ENCODE assay signal across 23 cellular contexts in the genomic region with DNA sequence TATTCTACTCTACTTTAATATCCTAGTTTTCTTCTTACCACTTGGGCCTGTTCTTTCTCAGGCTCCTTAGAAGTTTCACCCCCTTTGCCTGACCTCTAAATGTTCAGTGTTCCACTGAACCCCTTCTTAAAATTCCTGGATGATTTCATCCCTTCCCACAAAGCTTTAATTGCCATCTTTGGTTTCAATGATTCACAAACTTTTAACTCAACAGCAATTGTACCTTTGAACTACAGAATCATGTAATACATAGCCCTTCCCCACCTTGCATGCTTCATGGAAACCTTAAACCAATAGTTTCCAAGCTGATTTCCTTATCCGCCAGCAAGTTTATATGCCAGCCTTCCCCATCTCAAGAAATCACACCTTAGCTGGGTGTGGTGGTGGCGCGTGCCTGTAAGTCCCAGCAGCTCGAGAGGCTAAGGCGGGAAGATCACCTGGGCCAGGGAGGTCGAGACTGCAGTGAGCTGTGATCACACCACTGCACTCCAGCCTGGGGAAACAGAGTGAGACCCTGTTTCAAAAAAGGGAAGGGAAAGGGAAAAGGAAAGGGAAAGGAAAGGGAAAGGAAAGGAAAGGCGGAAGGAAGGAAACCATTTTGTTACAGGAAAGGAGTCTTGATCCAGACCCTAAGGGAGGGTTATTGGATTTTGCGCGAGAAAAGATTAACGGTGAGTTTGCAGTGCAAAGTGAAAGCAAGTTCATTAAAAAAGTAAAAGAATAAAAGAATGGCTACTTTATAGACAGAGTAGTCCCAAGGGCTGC.
DNase-seq lines count a peak whose midpoint lies in the region; ATAC-seq, FAIRE-seq and TF ChIP-seq lines count a peak whose summit lies in the region.
"Had no signal": no experiment of that assay in that cellular context is flagged by ENCODE, and none has a peak within 500 bp of the region (broad histone marks: within the 10 kb centered on the region; RNA-seq: fewer than 3 reads in every experiment).

No MANE protein-coding gene starts in this region.

- H4K20me1 ChIP-seq in H1 (replicated peaks in 1 of 2; ENCODE audit: control insufficient read depth in 1 of 2, insufficient read depth in 2 of 2, low read length in 2 of 2) (no peaks in the 10 kb centered on the region), HepG2 (ENCODE audit: insufficient read depth, low read length) (no peaks in the 10 kb centered on the region)

- H3K18ac ChIP-seq in H1 (ENCODE audit: extremely low read depth, low read length), result no peak overlapping the region

- in situ Hi-C loops in HepG2 (cut with HindIII; ENCODE audit: extremely low pct_ligation_motif_present, low pct_unique_long_range_greater_than_20kb), result no loop called here

- intact Hi-C loops in HepG2 (cut with micrococcal nuclease; ENCODE audit: unreplicated experiment) (loop anchor here (10.0 kb wide), 1 partner anchor 59 kb away; no protein-coding TSS in a partner anchor), CD14-positive monocyte (cut with micrococcal nuclease) (no loop called here)

- no peak overlapping the region for H3K4ac ChIP-seq in H1 (replicated peaks; ENCODE audit: insufficient read length, low read depth, low read length)

- no peak overlapping the region for H3K4me3 Mint-ChIP-seq in CD14-positive monocyte
- H3K4me3 Mint-ChIP-seq: activated CD4-positive, alpha-beta T cell treated with anti-CD3 and anti-CD28 coated beads, Interleukin-2, amount 10 ng/mL, durations not matched to agents 7 days and 5 days; activated T-cell treated with anti-CD3 and anti-CD28 coated beads, Interleukin-2, amount 50 U/mL, for 24 hours; stimulated activated naive CD8-positive, alpha-beta T cell treated with anti-CD3 and anti-CD28 coated beads, Interleukin-15, amount 100 ng/mL, for 72 hours had no signal

- H3K4me1 ChIP-seq in HEK293 (ENCODE audit: control insufficient read depth, insufficient read depth, low read length) (no peaks in the 10 kb centered on the region), H1 (replicated peaks in 1 of 4; ENCODE audit: control insufficient read depth in 3 of 4, insufficient read depth in 4 of 4, low read length in 3 of 4) (peaks cover 0 to 2% (median 0%) of the 10 kb centered on the region in 4 experiments; a peak in 2 of 7 replicates), HepG2 (ENCODE audit: insufficient read depth, low read length) (peaks cover 14% of the 10 kb centered on the region), upper lobe of left lung (no peaks in the 10 kb centered on the region)
- H3K4me1 ChIP-seq: thyroid gland had no signal

- peak overlapping the region; percentile 80; the same call in 1 of the 2 replicates for H2BK12ac ChIP-seq in H1 (ENCODE audit: low read depth, low read length)

- H3K36me3 ChIP-seq in HEK293 (ENCODE audit: control insufficient read depth in 2 of 2, insufficient read depth in 1 of 2, low read length in 2 of 2), result no peaks in the 10 kb centered on the region
- H3K36me3 ChIP-seq in H1 (ENCODE audit: control insufficient read depth in 2 of 4, insufficient read depth in 4 of 4, low read length in 3 of 4), result no peaks in the 10 kb centered on the region
- no peaks in the 10 kb centered on the region for H3K36me3 ChIP-seq in HepG2 (replicated peaks in 1 of 2; ENCODE audit: control insufficient read depth in 1 of 2, insufficient read depth in 2 of 2, low read length in 2 of 2)
- no peaks in the 10 kb centered on the region for H3K36me3 ChIP-seq in upper lobe of left lung
- H3K36me3 ChIP-seq: brain microvascular endothelial cell, neutrophil, thyroid gland had no signal

- H2BK15ac ChIP-seq in H1 (ENCODE audit: low read length), result no peak overlapping the region

- no peaks in the 10 kb centered on the region for H3K27me3 ChIP-seq in H1 (replicated peaks in 1 of 4; ENCODE audit: control insufficient read depth in 3 of 4, extremely low read depth in 1 of 4, insufficient read depth in 3 of 4, low read length in 3 of 4)
- H3K27me3 ChIP-seq in HepG2 (ENCODE audit: control insufficient read depth in 1 of 2, insufficient read depth in 2 of 2, low read length in 2 of 2), result no peaks in the 10 kb centered on the region
- no peaks in the 10 kb centered on the region for H3K27me3 ChIP-seq in upper lobe of left lung
- H3K27me3 ChIP-seq: brain microvascular endothelial cell, dorsolateral prefrontal cortex, neutrophil, thyroid gland had no signal

- H3K14ac ChIP-seq in H1 (ENCODE audit: insufficient read length), result no peak overlapping the region

- H3K79me2 ChIP-seq in H1 (ENCODE audit: control insufficient read depth in 1 of 2, insufficient read depth in 2 of 2, low read length in 2 of 2), result 0 out of 4 replicates have a peak, but pooled peaks cover 0 to 3% of the 10 kb centered on the region in 2 experiments
- no peaks in the 10 kb centered on the region for H3K79me2 ChIP-seq in HepG2 (ENCODE audit: insufficient read depth, low read length)

- H3K79me1 ChIP-seq in H1 (ENCODE audit: low read depth, low read length), result no peaks in the 10 kb centered on the region

- FAIRE-seq in H1 (lab: Jason Lieb, UNC), result no peak
- no peak for FAIRE-seq in HepG2 (lab: Jason Lieb, UNC)
- FAIRE-seq: GM18507 had no signal

- no peak overlapping the region for H3K23ac ChIP-seq in H1 (ENCODE audit: insufficient read length)

- TF ChIP-seq EP300 in H1 (IDR thresholded peaks at IDR 0.05; ENCODE audit: borderline replicate concordance in 1 of 2, low read depth in 2 of 2, low read length in 2 of 2) (no peak), HepG2 (IDR thresholded peaks at IDR 0.05; ENCODE audit: low read depth in 2 of 2, low read length in 2 of 2) (no peak), HepG2 (CRISPR knock-in tag; IDR thresholded peaks at IDR 0.05; ENCODE audit: borderline replicate concordance) (no peak), upper lobe of left lung (IDR thresholded peaks at IDR 0.05) (no peak)

- no peak overlapping the region for H2BK120ac ChIP-seq in H1 (replicated peaks; ENCODE audit: low read depth, low read length)

- TF ChIP-seq RAD21 in H1 (IDR thresholded peaks at IDR 0.05 in 1 of 2, conservative IDR thresholded peaks at IDR 0.05 in 1 of 2; ENCODE audit: low read depth in 2 of 2, low read length in 2 of 2) (no peak), HepG2 (CRISPR knock-in tag; IDR thresholded peaks at IDR 0.05) (no peak)

- H3K9me3 ChIP-seq in HEK293 (ENCODE audit: control insufficient read depth, insufficient read depth, low read depth, low read length) (no peaks in the 10 kb centered on the region), H1 (ENCODE audit: insufficient read depth in 2 of 2, low read depth in 1 of 2, low read length in 1 of 2) (no peaks in the 10 kb centered on the region), HepG2 (ENCODE audit: low read length) (no peaks in the 10 kb centered on the region), upper lobe of left lung (no peaks in the 10 kb centered on the region)
- H3K9me3 ChIP-seq: neutrophil, thyroid gland had no signal

- peaks cover 6 to 17% (median 10%) of the 10 kb centered on the region in 7 donors for H3K9me3 Mint-ChIP-seq in CD14-positive monocyte
- H3K9me3 Mint-ChIP-seq: activated T-cell treated with anti-CD3 and anti-CD28 coated beads, Interleukin-2, amount 50 U/mL, for 24 hours had no signal

- H3K27ac Mint-ChIP-seq in CD14-positive monocyte, result no peak overlapping the region
- H3K27ac Mint-ChIP-seq: activated CD4-positive, alpha-beta T cell treated with anti-CD3 and anti-CD28 coated beads, Interleukin-2, amount 10 ng/mL, durations not matched to agents 7 days and 5 days; activated T-cell treated with anti-CD3 and anti-CD28 coated beads, Interleukin-2, amount 50 U/mL, for 24 hours had no signal

- H2AFZ ChIP-seq in H1 (ENCODE audit: low read length), result no peak overlapping the region
- no peak overlapping the region for H2AFZ ChIP-seq in HepG2 (ENCODE audit: low read length)

- WGBS in H1 (ENCODE audit: extremely low coverage in 1 of 2, insufficient coverage in 1 of 2, insufficient read length in 1 of 2, insufficient replicate concordance in 2 of 2, low coverage in 1 of 2, low lambda C conversion rate in 2 of 2, missing lambda C conversion rate in 1 of 2), 2 experiments, result 88% methylated on average over 10 of the region's 10 CpGs; no CpG with 5 or more reads in 1 of the 2 experiments
- 81% methylated on average over 10 of the region's 10 CpGs for WGBS in HepG2 (ENCODE audit: low lambda C conversion rate)
- WGBS in upper lobe of left lung, 2 donors, result 96 to 98% methylated on average over 10 of the region's 10 CpGs

- ATAC-seq in HepG2, result no peak
- ATAC-seq in upper lobe of left lung (ENCODE audit: low FRiP score in 2 of 2), result no peak
- ATAC-seq: stimulated activated naive CD8-positive, alpha-beta T cell treated with anti-CD3 and anti-CD28 coated beads, Interleukin-15, amount 100 ng/mL, for 72 hours had no signal

- no peak overlapping the region for H4K91ac ChIP-seq in H1 (replicated peaks; ENCODE audit: insufficient read length, low read length)

- BruUV-seq in HepG2 (replicated peaks; lab: Mats Ljungman, UMichigan), result no TSS peak

- no peak overlapping the region for H3K56ac ChIP-seq in H1 (replicated peaks; ENCODE audit: insufficient read length, low read depth, low read length)

- H3K4me1 Mint-ChIP-seq in CD14-positive monocyte, result peaks cover 2% of the 10 kb centered on the region
- H3K4me1 Mint-ChIP-seq: stimulated activated naive CD8-positive, alpha-beta T cell treated with anti-CD3 and anti-CD28 coated beads, Interleukin-15, amount 100 ng/mL, for 72 hours had no signal

- H3K27me3 Mint-ChIP-seq in CD14-positive monocyte (ENCODE audit: low read depth in 3 of 3), result no peaks in the 10 kb centered on the region
- H3K27me3 Mint-ChIP-seq: activated CD4-positive, alpha-beta T cell treated with anti-CD3 and anti-CD28 coated beads, Interleukin-2, amount 10 ng/mL, durations not matched to agents 7 days and 5 days; activated T-cell treated with anti-CD3 and anti-CD28 coated beads, Interleukin-2, amount 50 U/mL, for 24 hours; stimulated activated naive CD8-positive, alpha-beta T cell treated with anti-CD3 and anti-CD28 coated beads, Interleukin-15, amount 100 ng/mL, for 72 hours had no signal

- no peak overlapping the region for H4K8ac ChIP-seq in H1 (ENCODE audit: extremely low read depth, insufficient read depth, low read length)

- CTCF ChIA-PET in HEK293 (lab: Yijun Ruan, JAX) (no interaction called here), H1 (lab: Charles Lee; ENCODE audit: partially characterized antibody) (interaction anchor here (0.8 to 1.3 kb wide), 2 partner anchors 14 to 34 kb away, joined by 3 read pairs; no protein-coding TSS in a partner anchor), HepG2 (lab: Yijun Ruan, JAX; ENCODE audit: low intra/inter-chr PET ratio, low total read pairs) (no interaction called here)

- 0 out of 2 replicates have a peak overlapping the region, but pooled peaks have one; percentile 4 for H2AK5ac ChIP-seq in H1 (ENCODE audit: low read depth, low read length)

- no peak for TF ChIP-seq POLR2A in H1 (IDR thresholded peaks at IDR 0.05; ENCODE audit: control extremely low read depth in 1 of 2, low read depth in 2 of 2, low read length in 2 of 2)
- no peak for TF ChIP-seq POLR2A in HepG2 (IDR thresholded peaks at IDR 0.05; ENCODE audit: insufficient read depth in 1 of 2, low read depth in 2 of 2, low read length in 2 of 2)
- TF ChIP-seq POLR2A in upper lobe of left lung (IDR thresholded peaks at IDR 0.05), result no peak

- POLR2A ChIA-PET in HEK293 (lab: Yijun Ruan, JAX), result no interaction called here
- POLR2A ChIA-PET in H1 (lab: Charles Lee; ENCODE audit: partially characterized antibody), result no interaction called here
- POLR2A ChIA-PET in HepG2 (lab: Yijun Ruan, JAX), result no interaction called here

- TF ChIP-seq CTCF in HEK293 (tag by site-specific recombination; IDR thresholded peaks at IDR 0.05), result no peak
- TF ChIP-seq CTCF in H1 (IDR thresholded peaks at IDR 0.05; ENCODE audit: control extremely low read depth in 1 of 3, insufficient read depth in 1 of 3, low read depth in 1 of 3, low read length in 3 of 3), result no peak
- TF ChIP-seq CTCF in HepG2 (CRISPR knock-in tag; IDR thresholded peaks at IDR 0.05), result no peak
- no peak for TF ChIP-seq CTCF in CD14-positive monocyte (IDR thresholded peaks at IDR 0.05)
- TF ChIP-seq CTCF in upper lobe of left lung (IDR thresholded peaks at IDR 0.05), result no peak

- H3K9ac ChIP-seq in H1 (replicated peaks in 1 of 4; ENCODE audit: extremely low read depth in 1 of 4, low read depth in 3 of 4, low read length in 3 of 4), result no peak overlapping the region
- H3K9ac ChIP-seq in HepG2 (ENCODE audit: insufficient read depth, low read depth, low read length), result no peak overlapping the region

- H3K36me3 Mint-ChIP-seq in CD14-positive monocyte, result no peaks in the 10 kb centered on the region

- no peaks in the 10 kb centered on the region for H3K23me2 ChIP-seq in H1 (ENCODE audit: low read depth, low read length)

- H3K4me2 ChIP-seq in H1 (ENCODE audit: insufficient read depth in 1 of 2, low read depth in 2 of 2, low read length in 2 of 2) (no peak overlapping the region), HepG2 (ENCODE audit: low read depth, low read length) (peak overlapping the region; percentile 47; the same call in 1 of the 2 replicates)

- no peak overlapping the region for H2BK20ac ChIP-seq in H1 (ENCODE audit: low read length)

- no peak overlapping the region for H3K27ac ChIP-seq in HEK293 (ENCODE audit: extremely low read depth, low read depth, low read length)
- 0 out of 2 replicates have a peak overlapping the region, but pooled peaks have one; percentile 31 for H3K27ac ChIP-seq in H1 (ENCODE audit: low read depth, low read length)
- no peak overlapping the region for H3K27ac ChIP-seq in HepG2 (ENCODE audit: extremely low read length, insufficient read depth, low read length)
- H3K27ac ChIP-seq in upper lobe of left lung, result no peak overlapping the region
- H3K27ac ChIP-seq: brain microvascular endothelial cell, neutrophil, thyroid gland had no signal

- DNase-seq in H1 (ENCODE audit: low read depth in 1 of 2, low spot score in 2 of 2) (no peak), HepG2 (ENCODE audit: low spot score) (no peak), renal cortical epithelial cell (ENCODE audit: low read depth) (peak; percentile 93), SW 1271 (lab: John Stamatoyannopoulos, UW) (no peak), CD14-positive monocyte (ENCODE audit: low spot score) (no peak), upper lobe of left lung (no peak)
- DNase-seq: activated CD4-positive, alpha-beta T cell treated with anti-CD3 and anti-CD28 coated beads, Interleukin-2, amount 10 ng/mL, durations not matched to agents 7 days and 5 days; activated gamma-delta T cell treated with Interleukin-2 at 50 U/mL for 16 hours; activated T-cell treated with anti-CD3 and anti-CD28 coated beads, Interleukin-2, amount 50 U/mL, for 24 hours; brain microvascular endothelial cell; C1 segment of cervical spinal cord; DND-41; dorsolateral prefrontal cortex; kidney glomerular epithelial cell; mammary epithelial cell; NCI-H526; SHP77; stimulated activated naive CD8-positive, alpha-beta T cell treated with anti-CD3 and anti-CD28 coated beads, Interleukin-15, amount 100 ng/mL, for 72 hours; T1000; thyroid gland had no signal

- no peak overlapping the region for H2BK5ac ChIP-seq in H1 (ENCODE audit: low read depth, low read length)

- H3K4me3 ChIP-seq in HEK293 (ENCODE audit: low read depth, low read length), result no peak overlapping the region
- no peak overlapping the region for H3K4me3 ChIP-seq in H1 (ENCODE audit: extremely low read depth in 1 of 4, insufficient read depth in 2 of 4, low read depth in 3 of 4, low read length in 4 of 4)
- no peak overlapping the region for H3K4me3 ChIP-seq in HepG2 (replicated peaks in 1 of 3; ENCODE audit: insufficient read depth in 1 of 3, low read depth in 2 of 3, low read length in 3 of 3)
- no peak overlapping the region for H3K4me3 ChIP-seq in upper lobe of left lung
- H3K4me3 ChIP-seq: dorsolateral prefrontal cortex, thyroid gland had no signal

- no peak overlapping the region for H4K5ac ChIP-seq in H1 (ENCODE audit: insufficient read length, low read depth, low read length)
